ENCODE assay signal across 15 cellular contexts in the genomic region with DNA sequence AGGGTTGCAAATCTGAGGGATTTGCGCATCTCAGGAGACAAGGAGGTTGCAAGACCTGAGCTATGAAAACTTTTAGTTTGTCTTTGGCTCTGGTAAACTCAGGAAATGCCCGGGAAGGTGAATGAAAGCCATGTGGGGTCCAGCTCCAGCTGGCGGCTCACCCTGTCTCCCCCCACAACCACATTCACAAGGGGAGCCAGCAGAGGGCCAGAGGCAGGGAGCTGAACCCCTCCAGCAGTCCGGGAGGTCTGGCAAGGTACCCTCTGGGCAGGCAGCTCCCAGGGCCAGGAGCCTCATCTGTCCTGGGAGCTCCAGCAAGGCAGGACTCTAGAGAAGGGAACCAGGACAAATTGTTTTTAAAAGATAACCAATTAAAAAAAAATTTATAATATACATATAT. TPM values are rescaled to one million over a fixed set of nuclear protein-coding genes. Genes with fewer than 3 reads are reported as not detected.
DNase-seq lines count a peak whose midpoint lies in the region; ATAC-seq and TF ChIP-seq lines count a peak whose summit lies in the region.
"Had no signal": no experiment of that assay in that cellular context is flagged by ENCODE, and none has a peak within 500 bp of the region (broad histone marks: within the 10 kb centered on the region; RNA-seq: fewer than 3 reads in every experiment).

No MANE protein-coding gene starts in this region.

- ATAC-seq in GM23338 (no peak), WTC11 (no peak), GM19023 (IDR thresholded peaks at IDR 0.05; ENCODE audit: unreplicated experiment) (no peak), GM18498 (IDR thresholded peaks at IDR 0.05; ENCODE audit: unreplicated experiment) (no peak)

- H3K36me3 Mint-ChIP-seq in GM23338 (ENCODE audit: low read depth) (peaks cover 10% of the 10 kb centered on the region; the same call in 2 of the 3 replicates), WTC11 (no peaks in the 10 kb centered on the region), type B pancreatic cell (no peaks in the 10 kb centered on the region)

- peaks cover 17% of the 10 kb centered on the region for H3F3A ChIP-seq in GM23338 (replicated peaks; ENCODE audit: low read depth)

- 69% methylated on average over 3 of the region's 4 CpGs for WGBS in mesenchymal stem cell

- POLR2A ChIA-PET in WTC11 (lab: Charles Lee): interaction anchor here (0.5 kb wide), 1 partner anchor 537 kb away, joined by 5 read pairs; no protein-coding TSS in a partner anchor

- CTCF ChIA-PET in WTC11 (lab: Charles Lee): interaction anchor here (1.1 to 7.6 kb wide), 3 partner anchors 12 to 28 kb away, joined by 7 to 124 read pairs (median 59); no protein-coding TSS in a partner anchor

- H2AK5ac ChIP-seq in mesenchymal stem cell (ENCODE audit: low read length, severe bottlenecking): no peak overlapping the region

- H3K23ac ChIP-seq in mesenchymal stem cell (ENCODE audit: low read length in 2 of 2): no peak overlapping the region

- H3K27ac Mint-ChIP-seq in GM23338 (no peak overlapping the region), WTC11 (peak overlapping the region; percentile 27; the same call in 1 of the 2 replicates), type B pancreatic cell (peak overlapping the region; percentile 12)
- H3K27ac Mint-ChIP-seq: CD4-positive, alpha-beta T cell had no signal

- H3K4me3 ChIP-seq in GM23338 (no peak overlapping the region), mesenchymal stem cell (ENCODE audit: insufficient read depth in 1 of 2, low read depth in 1 of 2, low read length in 2 of 2) (no peak overlapping the region)
- H3K4me3 ChIP-seq: HAP-1 had no signal

- H2AFZ ChIP-seq in GM23338 (peak overlapping the region; percentile 48; the same call in 1 of the 2 replicates), mesenchymal stem cell (ENCODE audit: low read depth, low read length) (peak overlapping the region; percentile 32)

- no peak overlapping the region for H4K91ac ChIP-seq in mesenchymal stem cell (ENCODE audit: low read length)

- H4K8ac ChIP-seq in mesenchymal stem cell (ENCODE audit: low read length): no peak overlapping the region

- H3K9me2 ChIP-seq in GM23338 (ENCODE audit: insufficient read depth): no peaks in the 10 kb centered on the region

- H3K9ac ChIP-seq in mesenchymal stem cell (ENCODE audit: low read length): no peak overlapping the region

- DNase-seq in GM23338 (ENCODE audit: low spot score) (no peak), WTC11 (ENCODE audit: low spot score) (no peak), mesenchymal stem cell (no peak), type B pancreatic cell (ENCODE audit: extremely low spot score, unreplicated experiment) (no peak), KG1 (lab: John Stamatoyannopoulos, UW) (no peak)
- DNase-seq: BE2C; CD4-positive, alpha-beta T cell; DMS153; DMS79; GDM1; GOT3 had no signal

- no peak overlapping the region for H2BK12ac ChIP-seq in mesenchymal stem cell (ENCODE audit: low read length in 2 of 2)

- no peak overlapping the region for H2BK120ac ChIP-seq in mesenchymal stem cell (ENCODE audit: low read depth, low read length)

- peaks cover 3% of the 10 kb centered on the region; the same call in 1 of the 2 replicates for H4K20me1 ChIP-seq in GM23338 (replicated peaks; ENCODE audit: insufficient read depth)

- H3K4me2 ChIP-seq in GM23338 (no peak overlapping the region), mesenchymal stem cell (ENCODE audit: low read length, poor library complexity, severe bottlenecking) (no peak overlapping the region)

- H3K18ac ChIP-seq in mesenchymal stem cell (ENCODE audit: low read depth in 1 of 2, low read length in 2 of 2): no peak overlapping the region

- H3K36me3 ChIP-seq in GM23338 (ENCODE audit: insufficient read depth) (no peaks in the 10 kb centered on the region), mesenchymal stem cell (ENCODE audit: control insufficient read depth in 1 of 2, insufficient read depth in 2 of 2, low read depth in 1 of 2, low read length in 2 of 2) (no peaks in the 10 kb centered on the region)
- H3K36me3 ChIP-seq: BE2C, HAP-1 had no signal

- no peak overlapping the region for H2BK15ac ChIP-seq in mesenchymal stem cell (ENCODE audit: low read depth, poor library complexity, severe bottlenecking)

- no peaks in the 10 kb centered on the region for H3K79me1 ChIP-seq in mesenchymal stem cell (replicated peaks; ENCODE audit: low read length, poor library complexity, severe bottlenecking)

- H3K9me3 ChIP-seq in mesenchymal stem cell (ENCODE audit: control insufficient read depth, low read length): no peaks in the 10 kb centered on the region
- H3K9me3 ChIP-seq: BE2C, HAP-1 had no signal

- no peak overlapping the region for H3K27ac ChIP-seq in GM23338 (ENCODE audit: low read depth)
- no peak overlapping the region for H3K27ac ChIP-seq in mesenchymal stem cell (ENCODE audit: low read length, poor library complexity, severe bottlenecking)
- H3K27ac ChIP-seq: C4-2B had no signal

- TF ChIP-seq CTCF in GM23338 (conservative IDR thresholded peaks at IDR 0.05; ENCODE audit: low read depth in 2 of 2) (no peak), WTC11 (IDR thresholded peaks at IDR 0.05) (no peak), type B pancreatic cell (conservative IDR thresholded peaks at IDR 0.05) (no peak)

- no peaks in the 10 kb centered on the region for H3K9me3 Mint-ChIP-seq in GM23338
- no peaks in the 10 kb centered on the region for H3K9me3 Mint-ChIP-seq in WTC11
- H3K9me3 Mint-ChIP-seq in type B pancreatic cell: no peaks in the 10 kb centered on the region
- H3K9me3 Mint-ChIP-seq: CD4-positive, alpha-beta T cell had no signal

- peaks cover 24% of the 10 kb centered on the region for H3K4me1 ChIP-seq in GM23338 (ENCODE audit: insufficient read depth)
- peaks cover 30% of the 10 kb centered on the region for H3K4me1 ChIP-seq in mesenchymal stem cell (ENCODE audit: control insufficient read depth, insufficient read depth, low read depth, low read length)
- H3K4me1 ChIP-seq: BE2C had no signal

- H2BK5ac ChIP-seq in mesenchymal stem cell (ENCODE audit: low read depth, low read length, poor library complexity, severe bottlenecking): no peak overlapping the region

- H3K4me3 Mint-ChIP-seq in GM23338 (no peak overlapping the region), WTC11 (no peak overlapping the region), type B pancreatic cell (no peak overlapping the region)
- H3K4me3 Mint-ChIP-seq: CD4-positive, alpha-beta T cell had no signal

- H3K27me3 Mint-ChIP-seq in GM23338 (ENCODE audit: insufficient read depth, low read depth, poor library complexity): peaks cover 6% of the 10 kb centered on the region
- H3K27me3 Mint-ChIP-seq in WTC11 (ENCODE audit: low read depth): no peaks in the 10 kb centered on the region; the same call in 1 of the 2 replicates
- H3K27me3 Mint-ChIP-seq in type B pancreatic cell: peaks cover 23% of the 10 kb centered on the region

- H3K27me3 ChIP-seq in GM23338 (ENCODE audit: insufficient read depth) (no peaks in the 10 kb centered on the region), mesenchymal stem cell (ENCODE audit: control insufficient read depth in 1 of 2, insufficient read depth in 1 of 2, low read length in 2 of 2) (peaks cover 0 to 60% of the 10 kb centered on the region in 2 experiments)
- H3K27me3 ChIP-seq: BE2C had no signal

- H3K14ac ChIP-seq in mesenchymal stem cell (ENCODE audit: low read length in 2 of 2): no peak overlapping the region

- no peak overlapping the region for H3K4ac ChIP-seq in mesenchymal stem cell (ENCODE audit: low read depth in 1 of 2, low read length in 2 of 2)

- H3K4me1 Mint-ChIP-seq in GM23338: peaks cover 31% of the 10 kb centered on the region
- H3K4me1 Mint-ChIP-seq in WTC11: peaks cover 37% of the 10 kb centered on the region
- H3K4me1 Mint-ChIP-seq in type B pancreatic cell (ENCODE audit: unreplicated experiment): peaks cover 20% of the 10 kb centered on the region

- H3K79me2 ChIP-seq in GM23338 (replicated peaks; ENCODE audit: insufficient read depth): peaks cover 19% of the 10 kb centered on the region

TF ChIP-seq in WTC11, 78 proteins besides CTCF, POLR2A, EP300 and RAD21:
- TF ChIP-seq SMAD4 (CRISPR knock-in tag; IDR thresholded peaks at IDR 0.05) (no peak), NFYB (CRISPR knock-in tag; conservative IDR thresholded peaks at IDR 0.05; ENCODE audit: low read depth) (no peak)

RNA-seq across cellular contexts. Expression of a gene that starts 2.5 kb away (rescaled TPM):
- 145 and 150 TPM in 2 replicates for total RNA-seq in GM23338 (2014; rRNA removed; shearing (Covaris generic))
- polyA plus RNA-seq in GM23338 (2016; fragmentation: Nextera tagmentation; extraction: Ambion mirVana): 40.3 and 43.4 TPM in 2 replicates
- 108 to 122 TPM (median 111 TPM) in 3 replicates for total RNA-seq in WTC11 (2021)
- polyA plus RNA-seq in mesenchymal stem cell (2013, experiment 1 of 2): 16.1 TPM
- 16.0 TPM for polyA plus RNA-seq in mesenchymal stem cell (2013, experiment 2 of 2)
- total RNA-seq in type B pancreatic cell (ENCODE audit: low replicate concordance): 33.0 and 34.1 TPM in 2 replicates

RNA-seq across cellular contexts. Expression of a gene that starts 49.4 kb away (rescaled TPM):
- total RNA-seq in GM23338 (2014; rRNA removed; shearing (Covaris generic)): 85.9 and 106 TPM in 2 replicates
- polyA plus RNA-seq in GM23338 (2016; fragmentation: Nextera tagmentation; extraction: Ambion mirVana): 82.5 and 96.4 TPM in 2 replicates
- total RNA-seq in WTC11 (2021) (144 to 153 TPM (median 148 TPM) in 3 replicates), type B pancreatic cell (ENCODE audit: low replicate concordance) (99.6 and 115 TPM in 2 replicates)
- polyA plus RNA-seq in mesenchymal stem cell (2013, experiment 1 of 2): 15.1 TPM
- 14.0 TPM for polyA plus RNA-seq in mesenchymal stem cell (2013, experiment 2 of 2)
